Comparison of ENCODE assay signal across 15 cellular contexts in genomic region chr14:77220246-77221017, GRCh38. TPM values are rescaled to one million over a fixed set of nuclear protein-coding genes. Genes with fewer than 3 reads are reported as not detected.
"Had no signal": no experiment of that assay in that cellular context is flagged by ENCODE, and none has a peak within 500 bp of the region (broad histone marks: within the 10 kb centered on the region; RNA-seq: fewer than 3 reads in every experiment).

No MANE protein-coding gene starts in this region.

- H3K4me3 ChIP-seq: adrenal gland, coronary artery, gastroesophageal sphincter had no signal

- H3K36me3 Mint-ChIP-seq: mesothelial cell of epicardium; stimulated activated naive B cell treated with anti-CD40 and anti-IgM and Interleukin-4, amounts not matched to agents 10 μg/mL and 1 μg/mL and 100 μg/mL, for 72 hours; type B pancreatic cell had no signal

- H3K27ac Mint-ChIP-seq: activated T-helper 17 cell treated with anti-CD3 and anti-CD28 coated beads, Interleukin-2, amount 50 U/mL, for 72 hours; mesothelial cell of epicardium; stimulated activated naive B cell treated with anti-CD40 and anti-IgM and Interleukin-4, amounts not matched to agents 10 μg/mL and 1 μg/mL and 100 μg/mL, for 72 hours; type B pancreatic cell had no signal

- H3K9me3 Mint-ChIP-seq: activated T-helper 17 cell treated with anti-CD3 and anti-CD28 coated beads, Interleukin-2, amount 50 U/mL, for 72 hours; mesothelial cell of epicardium; type B pancreatic cell had no signal

- H3K4me3 Mint-ChIP-seq: activated T-helper 17 cell treated with anti-CD3 and anti-CD28 coated beads, Interleukin-2, amount 50 U/mL, for 72 hours; mesothelial cell of epicardium; stimulated activated naive B cell treated with anti-CD40 and anti-IgM and Interleukin-4, amounts not matched to agents 10 μg/mL and 1 μg/mL and 100 μg/mL, for 72 hours; type B pancreatic cell had no signal

- H3K36me3 ChIP-seq: adrenal gland, gastroesophageal sphincter had no signal

- H3K4me1 ChIP-seq: adrenal gland, gastroesophageal sphincter had no signal

- H3K9me3 ChIP-seq: adrenal gland, gastroesophageal sphincter had no signal

- DNase-seq: activated naive CD4-positive, alpha-beta T cell treated with anti-CD3 and anti-CD28 coated beads, Interleukin-2, amount 50 U/mL, for 16 hours; central memory CD4-positive, alpha-beta T cell; effector CD4-positive, alpha-beta T cell; stimulated activated CD4-positive, alpha-beta T cell treated with anti-CD3 and anti-CD28 coated beads, Interleukin-1b, Interleukin-23, amount 100 ng/mL, for 48 hours; stimulated activated naive B cell treated with anti-CD40 and anti-IgM and Interleukin-4, amounts not matched to agents 10 μg/mL and 1 μg/mL and 100 μg/mL, for 72 hours had no signal

- ATAC-seq: activated T-helper 17 cell treated with anti-CD3 and anti-CD28 coated beads, Interleukin-2, amount 50 U/mL, for 72 hours; gastroesophageal sphincter; stimulated activated naive B cell treated with anti-CD40 and anti-IgM and Interleukin-4, amounts not matched to agents 10 μg/mL and 1 μg/mL and 100 μg/mL, for 72 hours had no signal

- H3K27ac ChIP-seq: adrenal gland, coronary artery, gastroesophageal sphincter had no signal

- H3K27me3 ChIP-seq: adrenal gland had no signal

- H3K4me1 Mint-ChIP-seq: activated T-helper 17 cell treated with anti-CD3 and anti-CD28 coated beads, Interleukin-2, amount 50 U/mL, for 72 hours; mesothelial cell of epicardium had no signal

RNA-seq across cellular contexts. Expression of gene TMEM63C, which starts 38.8 kb away (rescaled TPM):
- polyA plus RNA-seq: fibroblast of lung had no signal

RNA-seq across cellular contexts. Expression of gene NGB, which starts 50.6 kb away (rescaled TPM):
- total RNA-seq: activated T-helper 17 cell treated with anti-CD3 and anti-CD28 coated beads, Interleukin-2, amount 50 U/mL, for 72 hours; fibroblast of lung; lower leg skin; mesothelial cell of epicardium; myocyte had no signal
- polyA plus RNA-seq: fibroblast of lung, keratinocyte had no signal
